In genomic region chr6:125612400-125612846, GRCh38 we compare ENCODE assay signal across 12 cellular contexts.
DNase-seq lines count a peak whose midpoint lies in the region; ATAC-seq, FAIRE-seq and TF ChIP-seq lines count a peak whose summit lies in the region.
"Had no signal": no experiment of that assay in that cellular context is flagged by ENCODE, and none has a peak within 500 bp of the region (broad histone marks: within the 10 kb centered on the region; RNA-seq: fewer than 3 reads in every experiment).

No MANE protein-coding gene starts in this region.

- TF ChIP-seq CTCF in heart left ventricle (IDR thresholded peaks at IDR 0.05) (no peak), astrocyte (IDR thresholded peaks at IDR 0.05; ENCODE audit: insufficient read depth, low read depth, low read length) (no peak), left lung (IDR thresholded peaks at IDR 0.05) (no peak), type B pancreatic cell (conservative IDR thresholded peaks at IDR 0.05) (no peak)

- H3K27me3 ChIP-seq in heart left ventricle (no peaks in the 10 kb centered on the region), astrocyte (ENCODE audit: insufficient read depth, low read length) (no peaks in the 10 kb centered on the region), left lung (no peaks in the 10 kb centered on the region)

- H3K9me3 ChIP-seq in heart left ventricle (peaks cover 0 to 5% (median 0%) of the 10 kb centered on the region in 12 donors), astrocyte (ENCODE audit: insufficient read depth, low read depth, low read length) (no peaks in the 10 kb centered on the region), left lung (no peaks in the 10 kb centered on the region)
- H3K9me3 ChIP-seq: mucosa of descending colon had no signal

- ATAC-seq in heart left ventricle (no peak), left cardiac atrium (no peak), left lung (peak; percentile 80), HG03097 (IDR thresholded peaks at IDR 0.05; ENCODE audit: low FRiP score, unreplicated experiment) (no peak)
- ATAC-seq: effector memory CD8-positive, alpha-beta T cell; mucosa of descending colon had no signal

- peak overlapping the region; percentile 16 for H2AFZ ChIP-seq in astrocyte (ENCODE audit: low read depth, low read length)

- H3K36me3 ChIP-seq in heart left ventricle, result no peaks in the 10 kb centered on the region
- no peaks in the 10 kb centered on the region for H3K36me3 ChIP-seq in astrocyte (ENCODE audit: insufficient read depth, low read length)
- H3K36me3 ChIP-seq in left lung, result no peaks in the 10 kb centered on the region

- intact Hi-C loops in heart left ventricle (cut with DNase I) (loop anchor here in 1 of 10 donors (10.0 kb wide), 1 partner anchor 132 kb away; the partner anchor contains the start of gene HEY2), left cardiac atrium (cut with DNase I) (no loop called here), left lung (cut with DNase I) (no loop called here)

- no peaks in the 10 kb centered on the region for H3K36me3 Mint-ChIP-seq in astrocyte (ENCODE audit: low read depth, unreplicated experiment)
- H3K36me3 Mint-ChIP-seq in type B pancreatic cell, result no peaks in the 10 kb centered on the region
- H3K36me3 Mint-ChIP-seq: activated naive CD8-positive, alpha-beta T cell had no signal

- peak overlapping the region; percentile 51 for H3K4me3 Mint-ChIP-seq in astrocyte (ENCODE audit: unreplicated experiment)
- H3K4me3 Mint-ChIP-seq in type B pancreatic cell, result peak overlapping the region; percentile 78
- H3K4me3 Mint-ChIP-seq: activated naive CD8-positive, alpha-beta T cell; effector memory CD8-positive, alpha-beta T cell had no signal

- peak overlapping the region in 6 of 12 donors; percentile 14 to 43 (median 34) for H3K4me3 ChIP-seq in heart left ventricle
- H3K4me3 ChIP-seq in astrocyte (ENCODE audit: insufficient read depth, low read depth, low read length), result peak overlapping the region; percentile 34
- H3K4me3 ChIP-seq in left lung, result no peak overlapping the region
- H3K4me3 ChIP-seq: mucosa of descending colon had no signal

- H3K27ac ChIP-seq in heart left ventricle (peak overlapping the region in 9 of 12 donors; percentile 7 to 60 (median 38)), astrocyte (ENCODE audit: low read depth, low read length) (peak overlapping the region; percentile 44), left lung (no peak overlapping the region)

- no peak for DNase-seq in heart left ventricle
- DNase-seq in left cardiac atrium, result no peak
- DNase-seq in astrocyte (ENCODE audit: low read depth), result no peak
- DNase-seq in left lung, result no peak
- DNase-seq in type B pancreatic cell (ENCODE audit: extremely low spot score, unreplicated experiment), result no peak
- DNase-seq in GM19240 (ENCODE audit: insufficient read length, low spot score), result no peak
- DNase-seq in A172 (ENCODE audit: low spot score), result no peak
- DNase-seq: effector memory CD8-positive, alpha-beta T cell; KBM-7; mucosa of descending colon had no signal

- H3K9me3 Mint-ChIP-seq in astrocyte (ENCODE audit: unreplicated experiment), result peaks cover 11% of the 10 kb centered on the region
- H3K9me3 Mint-ChIP-seq in type B pancreatic cell, result no peaks in the 10 kb centered on the region
- H3K9me3 Mint-ChIP-seq: effector memory CD8-positive, alpha-beta T cell had no signal

- H3K4me1 ChIP-seq in heart left ventricle (peaks cover 0 to 19% (median 8%) of the 10 kb centered on the region in 12 donors), astrocyte (ENCODE audit: insufficient read depth, low read length) (peaks cover 13% of the 10 kb centered on the region), left lung (peaks cover 4 to 5% of the 10 kb centered on the region in 2 donors)

- H3K4me2 ChIP-seq in astrocyte (ENCODE audit: low read length), result peak overlapping the region; percentile 80

- H4K20me1 ChIP-seq in astrocyte (ENCODE audit: insufficient read depth, low read length), result no peaks in the 10 kb centered on the region

- H3K27ac Mint-ChIP-seq in astrocyte (ENCODE audit: unreplicated experiment), result no peak overlapping the region
- peak overlapping the region; percentile 40 for H3K27ac Mint-ChIP-seq in type B pancreatic cell
- H3K27ac Mint-ChIP-seq: activated naive CD8-positive, alpha-beta T cell; effector memory CD8-positive, alpha-beta T cell had no signal

- H3K79me2 ChIP-seq in astrocyte (ENCODE audit: insufficient read depth, low read length), result no peaks in the 10 kb centered on the region

- no peak for FAIRE-seq in astrocyte (lab: Jason Lieb, UNC)

- peaks cover 10% of the 10 kb centered on the region for H3K4me1 Mint-ChIP-seq in astrocyte (ENCODE audit: low read depth, unreplicated experiment)
- peaks cover 21% of the 10 kb centered on the region for H3K4me1 Mint-ChIP-seq in type B pancreatic cell (ENCODE audit: unreplicated experiment)

- H3K9ac ChIP-seq in astrocyte (ENCODE audit: low read length), result peak overlapping the region; percentile 62

- no peaks in the 10 kb centered on the region for H3K27me3 Mint-ChIP-seq in astrocyte (ENCODE audit: low read depth, unreplicated experiment)
- peaks cover 3% of the 10 kb centered on the region for H3K27me3 Mint-ChIP-seq in type B pancreatic cell

- WGBS in heart left ventricle, 4 donors, result 26 to 34% (median 28%) methylated on average over 3 of the region's 3 CpGs

- TF ChIP-seq POLR2A in heart left ventricle (IDR thresholded peaks at IDR 0.05), result no peak

Comparison
In these comparisons a context has a peak if more than half of its experiments do, and no peak if none do; other contexts are left out.
1. H3K27ac ChIP-seq: peak in heart left ventricle (9 of 12) and astrocyte (single experiment); none in left lung (0 of 2).